Comparison of ENCODE assay signal across 10 cellular contexts in genomic region chr9:92291577-92291976, GRCh38. TPM values are rescaled to one million over a fixed set of nuclear protein-coding genes. Genes with fewer than 3 reads are reported as not detected.
DNase-seq lines count a peak whose midpoint lies in the region; ATAC-seq, FAIRE-seq and TF ChIP-seq lines count a peak whose summit lies in the region.
"Had no signal": no experiment of that assay in that cellular context is flagged by ENCODE, and none has a peak within 500 bp of the region (broad histone marks: within the 10 kb centered on the region; RNA-seq: fewer than 3 reads in every experiment).

No MANE protein-coding gene starts in this region.

- CTCF ChIA-PET in HepG2 (lab: Yijun Ruan, JAX; ENCODE audit: low intra/inter-chr PET ratio, low total read pairs): no interaction called here

- H3K27ac ChIP-seq in HepG2 (ENCODE audit: extremely low read length, insufficient read depth, low read length) (no peak overlapping the region), right lobe of liver (no peak overlapping the region)
- H3K27ac ChIP-seq: thyroid gland had no signal

- DNase-seq in HepG2 (ENCODE audit: low spot score) (no peak), right lobe of liver (no peak), RKO (ENCODE audit: low spot score) (peak; percentile 36), fibroblast of pulmonary artery (ENCODE audit: low read depth) (no peak), type B pancreatic cell (ENCODE audit: extremely low spot score, unreplicated experiment) (no peak), cerebellar cortex (ENCODE audit: low spot score) (no peak), NCI-H2081 treated with DMSO at 0.1 percent for 48 hours (lab: John Stamatoyannopoulos, UW) (no peak)
- DNase-seq: NCI-H1417, thyroid gland had no signal

- TF ChIP-seq POLR2A in HepG2 (IDR thresholded peaks at IDR 0.05; ENCODE audit: insufficient read depth in 1 of 2, low read depth in 2 of 2, low read length in 2 of 2) (no peak), right lobe of liver (IDR thresholded peaks at IDR 0.05) (no peak)

- intact Hi-C loops in HepG2 (cut with micrococcal nuclease; ENCODE audit: unreplicated experiment) (no loop called here), right lobe of liver (cut with DNase I) (no loop called here)

- FAIRE-seq in HepG2 (lab: Jason Lieb, UNC): no peak

- no peak overlapping the region for H2AFZ ChIP-seq in HepG2 (ENCODE audit: low read length)

- peaks cover 31% of the 10 kb centered on the region for H4K20me1 ChIP-seq in HepG2 (ENCODE audit: insufficient read depth, low read length)

- H3K9ac ChIP-seq in HepG2 (ENCODE audit: insufficient read depth, low read depth, low read length): peak overlapping the region; percentile 93

- H3K4me3 ChIP-seq in HepG2 (replicated peaks in 1 of 3; ENCODE audit: insufficient read depth in 1 of 3, low read depth in 2 of 3, low read length in 3 of 3): peak overlapping the region; percentile 78 to 92 (median 82); a peak in 5 of 6 replicates
- no peak overlapping the region for H3K4me3 ChIP-seq in right lobe of liver
- H3K4me3 ChIP-seq in fibroblast of pulmonary artery (replicated peaks; ENCODE audit: low read depth, low read length): peak overlapping the region; percentile 81
- H3K4me3 ChIP-seq: thyroid gland had no signal

- H3K27me3 Mint-ChIP-seq in type B pancreatic cell: no peaks in the 10 kb centered on the region

- no peak for TF ChIP-seq RAD21 in HepG2 (CRISPR knock-in tag; IDR thresholded peaks at IDR 0.05)

- peak overlapping the region; percentile 27 for H3K4me3 Mint-ChIP-seq in type B pancreatic cell

- no peak overlapping the region for H3K27ac Mint-ChIP-seq in type B pancreatic cell

- no peaks in the 10 kb centered on the region for H3K9me3 Mint-ChIP-seq in type B pancreatic cell

- H3K4me2 ChIP-seq in HepG2 (ENCODE audit: low read depth, low read length): peak overlapping the region; percentile 99

- TF ChIP-seq CTCF in HepG2 (CRISPR knock-in tag; IDR thresholded peaks at IDR 0.05) (no peak), right lobe of liver (IDR thresholded peaks at IDR 0.05) (no peak), fibroblast of pulmonary artery (IDR thresholded peaks at IDR 0.05; ENCODE audit: low read length, missing control alignments) (no peak), type B pancreatic cell (conservative IDR thresholded peaks at IDR 0.05) (no peak)

- in situ Hi-C loops in HepG2 (cut with HindIII; ENCODE audit: extremely low pct_ligation_motif_present, low pct_unique_long_range_greater_than_20kb): no loop called here

- POLR2A ChIA-PET in HepG2 (lab: Yijun Ruan, JAX): interaction anchor here (0.8 to 1.1 kb wide), 2 partner anchors 22 to 153 kb away, joined by 4 to 5 read pairs; no protein-coding TSS in a partner anchor

- H3K27me3 ChIP-seq in HepG2 (ENCODE audit: control insufficient read depth in 1 of 2, insufficient read depth in 2 of 2, low read length in 2 of 2) (no peaks in the 10 kb centered on the region; a peak in 1 of 5 replicates), right lobe of liver (no peaks in the 10 kb centered on the region)
- H3K27me3 ChIP-seq: thyroid gland had no signal

- TF ChIP-seq EP300 in HepG2 (IDR thresholded peaks at IDR 0.05; ENCODE audit: low read depth in 2 of 2, low read length in 2 of 2) (no peak), HepG2 (CRISPR knock-in tag; IDR thresholded peaks at IDR 0.05; ENCODE audit: borderline replicate concordance) (no peak)

- ATAC-seq in HepG2 (no peak), right lobe of liver (no peak), HG02623 (IDR thresholded peaks at IDR 0.05; ENCODE audit: unreplicated experiment) (no peak)

- H3K36me3 ChIP-seq in HepG2 (replicated peaks in 1 of 2; ENCODE audit: control insufficient read depth in 1 of 2, insufficient read depth in 2 of 2, low read length in 2 of 2) (peaks cover 6 to 50% of the 10 kb centered on the region in 2 experiments), right lobe of liver (peaks cover 0 to 12% (median under 1%) of the 10 kb centered on the region in 4 donors)
- H3K36me3 ChIP-seq: thyroid gland had no signal

- H3K4me1 Mint-ChIP-seq in type B pancreatic cell (ENCODE audit: unreplicated experiment): peaks cover 28% of the 10 kb centered on the region

- WGBS in HepG2 (ENCODE audit: low lambda C conversion rate): 80% methylated on average over 2 of the region's 2 CpGs
- WGBS in right lobe of liver (ENCODE audit: insufficient coverage, low coverage, low lambda C conversion rate, missing lambda C conversion rate): 72% methylated on average over 2 of the region's 2 CpGs

- H3K36me3 Mint-ChIP-seq in type B pancreatic cell: peaks cover 30% of the 10 kb centered on the region

- BruUV-seq in HepG2 (replicated peaks; lab: Mats Ljungman, UMichigan): no TSS peak

- peaks cover 36% of the 10 kb centered on the region for H3K4me1 ChIP-seq in HepG2 (ENCODE audit: insufficient read depth, low read length)
- H3K4me1 ChIP-seq in right lobe of liver: peaks cover 0 to 18% (median 7%) of the 10 kb centered on the region in 4 donors

- peaks cover 62% of the 10 kb centered on the region for H3K79me2 ChIP-seq in HepG2 (ENCODE audit: insufficient read depth, low read length)

- H3K9me3 ChIP-seq in HepG2 (ENCODE audit: low read length) (no peaks in the 10 kb centered on the region), right lobe of liver (no peaks in the 10 kb centered on the region)
- H3K9me3 ChIP-seq: thyroid gland had no signal

RNA-seq across cellular contexts. Expression of gene IARS1, which starts 1.9 kb away (rescaled TPM):
- total RNA-seq in HepG2 (2016; rRNA removed; fragmentation: Illumina TruSeq; extraction: Trizol) (185 and 277 TPM in 2 replicates), right lobe of liver (10 to 100 TPM; 31.8 to 64.9 (median 40.6) TPM), type B pancreatic cell (ENCODE audit: low replicate concordance) (125 and 143 TPM in 2 replicates)
- 84.7 and 106 TPM in 2 replicates for total RNA-seq in HepG2 (2016; cell fraction: cytosol; rRNA removed; fragmentation: Illumina TruSeq; extraction: Trizol; ENCODE audit: low read depth)
- total RNA-seq in HepG2 (2016; cell fraction: insoluble cytoplasmic fraction; rRNA removed; fragmentation: Illumina TruSeq; extraction: Trizol): 179 and 271 TPM in 2 replicates
- 78.5 and 86.4 TPM in 2 replicates for total RNA-seq in HepG2 (2016; cell fraction: membrane; rRNA removed; fragmentation: Illumina TruSeq; extraction: Trizol)
- total RNA-seq in HepG2 (2016; cell fraction: nucleus; rRNA removed; fragmentation: Illumina TruSeq; extraction: Trizol): 163 and 177 TPM in 2 replicates
- polyA plus RNA-seq in HepG2 (2011; rRNA removed): 55.9 and 58.6 TPM in 2 replicates
- polyA plus RNA-seq in HepG2 (2011; cell fraction: cytosol; rRNA removed): 29.6 and 45.6 TPM in 2 replicates
- polyA plus RNA-seq in HepG2 (2011; cell fraction: nucleus; rRNA removed): 139 and 184 TPM in 2 replicates
- polyA plus RNA-seq in HepG2 (2012): 119 and 136 TPM in 2 replicates
- polyA plus RNA-seq in HepG2 (2016; cell fraction: cytosol; fragmentation: Illumina TruSeq; extraction: Trizol; ENCODE audit: low read depth): 6.9 and 7.5 TPM in 2 replicates
- polyA plus RNA-seq in HepG2 (2016; cell fraction: insoluble cytoplasmic fraction; fragmentation: Illumina TruSeq; extraction: Trizol; ENCODE audit: low read depth): 143 and 151 TPM in 2 replicates
- 15.1 and 17.8 TPM in 2 replicates for polyA plus RNA-seq in HepG2 (2016; cell fraction: membrane; fragmentation: Illumina TruSeq; extraction: Trizol; ENCODE audit: low read depth)
- 120 and 132 TPM in 2 replicates for polyA plus RNA-seq in HepG2 (2016; cell fraction: nucleus; fragmentation: Illumina TruSeq; extraction: Trizol; ENCODE audit: insufficient read depth, low read depth)
- polyA minus RNA-seq in HepG2 (2011; rRNA and poly(A)+ RNA removed; ENCODE audit: low replicate concordance): 84.4 and 109 TPM in 2 replicates
- polyA minus RNA-seq in HepG2 (2011; cell fraction: cytosol; rRNA and poly(A)+ RNA removed): 94.4 and 128 TPM in 2 replicates
- polyA minus RNA-seq in HepG2 (2011; cell fraction: nucleus; rRNA and poly(A)+ RNA removed): 274 and 399 TPM in 2 replicates

RNA-seq across cellular contexts. Expression of gene NOL8, which starts 33.6 kb away (rescaled TPM):
- 35.4 and 36.3 TPM in 2 replicates for total RNA-seq in HepG2 (2016; rRNA removed; fragmentation: Illumina TruSeq; extraction: Trizol)
- 19.9 and 24.9 TPM in 2 replicates for total RNA-seq in HepG2 (2016; cell fraction: cytosol; rRNA removed; fragmentation: Illumina TruSeq; extraction: Trizol; ENCODE audit: low read depth)
- total RNA-seq in HepG2 (2016; cell fraction: insoluble cytoplasmic fraction; rRNA removed; fragmentation: Illumina TruSeq; extraction: Trizol): 33.5 and 36.8 TPM in 2 replicates
- total RNA-seq in HepG2 (2016; cell fraction: membrane; rRNA removed; fragmentation: Illumina TruSeq; extraction: Trizol): 14.0 and 17.4 TPM in 2 replicates
- total RNA-seq in HepG2 (2016; cell fraction: nucleus; rRNA removed; fragmentation: Illumina TruSeq; extraction: Trizol): 59.6 and 61.3 TPM in 2 replicates
- polyA plus RNA-seq in HepG2 (2011; rRNA removed): 11.3 and 12.8 TPM in 2 replicates
- polyA plus RNA-seq in HepG2 (2011; cell fraction: cytosol; rRNA removed): 3.3 and 4.5 TPM in 2 replicates
- polyA plus RNA-seq in HepG2 (2011; cell fraction: nucleus; rRNA removed): 27.5 and 32.9 TPM in 2 replicates
- polyA plus RNA-seq in HepG2 (2012): 17.8 and 22.1 TPM in 2 replicates
- polyA plus RNA-seq in HepG2 (2016; cell fraction: cytosol; fragmentation: Illumina TruSeq; extraction: Trizol; ENCODE audit: low read depth): 1.8 and 1.9 TPM in 2 replicates
- polyA plus RNA-seq in HepG2 (2016; cell fraction: insoluble cytoplasmic fraction; fragmentation: Illumina TruSeq; extraction: Trizol; ENCODE audit: low read depth): 34.7 and 35.4 TPM in 2 replicates
- 4.0 and 4.1 TPM in 2 replicates for polyA plus RNA-seq in HepG2 (2016; cell fraction: membrane; fragmentation: Illumina TruSeq; extraction: Trizol; ENCODE audit: low read depth)
- 104 and 110 TPM in 2 replicates for polyA plus RNA-seq in HepG2 (2016; cell fraction: nucleus; fragmentation: Illumina TruSeq; extraction: Trizol; ENCODE audit: insufficient read depth, low read depth)
- 9.2 and 37.1 TPM in 2 replicates for polyA minus RNA-seq in HepG2 (2011; rRNA and poly(A)+ RNA removed; ENCODE audit: low replicate concordance)
- 6.8 and 10.6 TPM in 2 replicates for polyA minus RNA-seq in HepG2 (2011; cell fraction: cytosol; rRNA and poly(A)+ RNA removed)
- polyA minus RNA-seq in HepG2 (2011; cell fraction: nucleus; rRNA and poly(A)+ RNA removed): 71.3 and 97.8 TPM in 2 replicates
- 10 to 100 TPM in 5 of 6 experiments, 1 to 10 TPM in 1; 8.9 to 25.9 (median 15.9) TPM for total RNA-seq in right lobe of liver
- 37.4 and 41.0 TPM in 2 replicates for total RNA-seq in type B pancreatic cell (ENCODE audit: low replicate concordance)

RNA-seq across cellular contexts. Expression of gene CENPP, which starts 34.2 kb away (rescaled TPM):
- total RNA-seq in HepG2 (2016; rRNA removed; fragmentation: Illumina TruSeq; extraction: Trizol): 11.0 and 11.4 TPM in 2 replicates
- total RNA-seq in HepG2 (2016; cell fraction: cytosol; rRNA removed; fragmentation: Illumina TruSeq; extraction: Trizol; ENCODE audit: low read depth): 2.3 and 3.3 TPM in 2 replicates
- 9.2 and 12.7 TPM in 2 replicates for total RNA-seq in HepG2 (2016; cell fraction: insoluble cytoplasmic fraction; rRNA removed; fragmentation: Illumina TruSeq; extraction: Trizol)
- 6.4 and 7.6 TPM in 2 replicates for total RNA-seq in HepG2 (2016; cell fraction: membrane; rRNA removed; fragmentation: Illumina TruSeq; extraction: Trizol)
- total RNA-seq in HepG2 (2016; cell fraction: nucleus; rRNA removed; fragmentation: Illumina TruSeq; extraction: Trizol): 14.0 and 16.0 TPM in 2 replicates
- 1.2 and 2.0 TPM in 2 replicates for polyA plus RNA-seq in HepG2 (2011; rRNA removed)
- polyA plus RNA-seq in HepG2 (2011; cell fraction: cytosol; rRNA removed): 0.59 and 0.67 TPM in 2 replicates
- 0.63 and 0.69 TPM in 2 replicates for polyA plus RNA-seq in HepG2 (2011; cell fraction: nucleus; rRNA removed)
- polyA plus RNA-seq in HepG2 (2012): 2.4 and 3.9 TPM in 2 replicates
- 3.7 and 4.4 TPM in 2 replicates for polyA plus RNA-seq in HepG2 (2016; cell fraction: cytosol; fragmentation: Illumina TruSeq; extraction: Trizol; ENCODE audit: low read depth)
- polyA plus RNA-seq in HepG2 (2016; cell fraction: insoluble cytoplasmic fraction; fragmentation: Illumina TruSeq; extraction: Trizol; ENCODE audit: low read depth): 9.4 and 13.3 TPM in 2 replicates
- polyA plus RNA-seq in HepG2 (2016; cell fraction: membrane; fragmentation: Illumina TruSeq; extraction: Trizol; ENCODE audit: low read depth): 5.5 and 5.6 TPM in 2 replicates
- polyA plus RNA-seq in HepG2 (2016; cell fraction: nucleus; fragmentation: Illumina TruSeq; extraction: Trizol; ENCODE audit: insufficient read depth, low read depth): 3.7 and 5.9 TPM in 2 replicates
- polyA minus RNA-seq in HepG2 (2011; rRNA and poly(A)+ RNA removed; ENCODE audit: low replicate concordance): 1.3 and 4.8 TPM in 2 replicates
- polyA minus RNA-seq in HepG2 (2011; cell fraction: cytosol; rRNA and poly(A)+ RNA removed): 0.79 and 1.3 TPM in 2 replicates
- polyA minus RNA-seq in HepG2 (2011; cell fraction: nucleus; rRNA and poly(A)+ RNA removed): 5.2 and 6.4 TPM in 2 replicates
- total RNA-seq in right lobe of liver: 1 to 10 TPM; 1.0 to 3.7 (median 1.5) TPM
- total RNA-seq in type B pancreatic cell (ENCODE audit: low replicate concordance): 4.0 and 7.6 TPM in 2 replicates

Comparison
In these comparisons a context has a peak if more than half of its experiments do, and no peak if none do; other contexts are left out.
1. H3K4me3 ChIP-seq: peak in HepG2 (3 of 3) and fibroblast of pulmonary artery (single experiment); none in right lobe of liver (0 of 3).